13 cellular contexts compared by ENCODE assay signal in genomic region chr17:41737680-41738023, GRCh38. TPM values are rescaled to one million over a fixed set of nuclear protein-coding genes. Genes with fewer than 3 reads are reported as not detected.
DNase-seq lines count a peak whose midpoint lies in the region; ATAC-seq and TF ChIP-seq lines count a peak whose summit lies in the region.
"Had no signal": no experiment of that assay in that cellular context is flagged by ENCODE, and none has a peak within 500 bp of the region (broad histone marks: within the 10 kb centered on the region; RNA-seq: fewer than 3 reads in every experiment).

No MANE protein-coding gene starts in this region.

- TF ChIP-seq CTCF in GM23338 (conservative IDR thresholded peaks at IDR 0.05; ENCODE audit: low read depth in 2 of 2) (no peak), neural crest cell (conservative IDR thresholded peaks at IDR 0.05) (no peak), ascending aorta (IDR thresholded peaks at IDR 0.05) (no peak)

- H3K79me2 ChIP-seq in GM23338 (replicated peaks; ENCODE audit: insufficient read depth) (no peaks in the 10 kb centered on the region), mesendoderm (ENCODE audit: control insufficient read depth, insufficient read depth, low read length) (no peaks in the 10 kb centered on the region)

- no peak for ATAC-seq in GM23338

- no peak overlapping the region for H3K27ac Mint-ChIP-seq in activated T-cell treated with anti-CD3 and anti-CD28 coated beads, Interleukin-2, amount 50 U/mL, for 24 hours
- H3K27ac Mint-ChIP-seq in GM23338 = no peak overlapping the region
- no peak overlapping the region for H3K27ac Mint-ChIP-seq in neural crest cell (ENCODE audit: unreplicated experiment)
- H3K27ac Mint-ChIP-seq: immature natural killer cell had no signal

- H3K36me3 ChIP-seq in GM23338 (ENCODE audit: insufficient read depth) (no peaks in the 10 kb centered on the region), ascending aorta (no peaks in the 10 kb centered on the region), mesendoderm (ENCODE audit: control insufficient read depth, insufficient read depth, low read length) (no peaks in the 10 kb centered on the region)
- H3K36me3 ChIP-seq: gastrocnemius medialis, upper lobe of left lung had no signal

- no peak overlapping the region for H3K56ac ChIP-seq in mesendoderm (ENCODE audit: low read length)

- no peaks in the 10 kb centered on the region for H3K9me2 ChIP-seq in GM23338 (ENCODE audit: insufficient read depth)

- H3K27ac ChIP-seq in GM23338 (ENCODE audit: low read depth) = no peak overlapping the region
- H3K27ac ChIP-seq in ascending aorta = no peak overlapping the region
- H3K27ac ChIP-seq in mesendoderm (ENCODE audit: low read depth, low read length) = no peak overlapping the region
- H3K27ac ChIP-seq: gastrocnemius medialis, upper lobe of left lung had no signal

- H4K20me1 ChIP-seq in GM23338 (replicated peaks; ENCODE audit: insufficient read depth) = no peaks in the 10 kb centered on the region

- no peak overlapping the region for H2BK5ac ChIP-seq in mesendoderm (ENCODE audit: low read length)

- no peaks in the 10 kb centered on the region for H3K36me3 Mint-ChIP-seq in activated T-cell treated with anti-CD3 and anti-CD28 coated beads, Interleukin-2, amount 50 U/mL, for 24 hours (ENCODE audit: low read depth)
- H3K36me3 Mint-ChIP-seq in GM23338 (ENCODE audit: low read depth) (peaks cover 2% of the 10 kb centered on the region; the same call in 1 of the 3 replicates), neural crest cell (ENCODE audit: low read depth) (no peaks in the 10 kb centered on the region)
- H3K36me3 Mint-ChIP-seq: immature natural killer cell had no signal

- no peak overlapping the region for H3K18ac ChIP-seq in mesendoderm (ENCODE audit: low read length)

- H3K23ac ChIP-seq in mesendoderm (ENCODE audit: low read length) = no peak overlapping the region

- H3K27me3 ChIP-seq in GM23338 (ENCODE audit: insufficient read depth) (peaks cover 52% of the 10 kb centered on the region), ascending aorta (peaks cover 16% of the 10 kb centered on the region), mesendoderm (ENCODE audit: insufficient read depth, low read length, poor library complexity) (peaks cover 13% of the 10 kb centered on the region)

- H2AK5ac ChIP-seq in mesendoderm (ENCODE audit: low read length) = no peak overlapping the region

- no peaks in the 10 kb centered on the region; the same call in 1 of the 2 replicates for H3F3A ChIP-seq in GM23338 (replicated peaks; ENCODE audit: low read depth)

- peak; percentile 36 for DNase-seq in activated T-cell treated with anti-CD3 and anti-CD28 coated beads, Interleukin-2, amount 50 U/mL, for 24 hours
- DNase-seq in activated T-cell treated with anti-CD3 and anti-CD28 coated beads, Interleukin-2, amount 50 U/mL, for 1 hour = no peak
- DNase-seq in GM23338 (ENCODE audit: low spot score) = no peak
- peak; percentile 45 for DNase-seq in UCSD-AML1 (lab: John Stamatoyannopoulos, UW; ENCODE audit: unreplicated experiment)
- no peak for DNase-seq in neural crest cell (ENCODE audit: low read depth, low spot score)
- no peak for DNase-seq in ascending aorta (ENCODE audit: low spot score in 2 of 2)
- DNase-seq in NOMO-1 treated with dmso at 0.1 percent for 144 hours (lab: John Stamatoyannopoulos, UW; ENCODE audit: unreplicated experiment) = no peak
- no peak for DNase-seq in mesendoderm

- H2BK15ac ChIP-seq in mesendoderm (replicated peaks; ENCODE audit: low read depth) = no peak overlapping the region

- WGBS in mesendoderm (ENCODE audit: extremely low coverage, insufficient coverage, low lambda C conversion rate) = no CpG with 5 or more reads among the region's 5 CpGs

- intact Hi-C loops in ascending aorta (cut with DNase I) = loop anchor here (1.0 to 10.0 kb wide), 2 partner anchors 64 to 137 kb away; no protein-coding TSS in a partner anchor

- H3K9me3 ChIP-seq in ascending aorta = no peaks in the 10 kb centered on the region
- H3K9me3 ChIP-seq: gastrocnemius medialis, upper lobe of left lung had no signal

- H3K4me1 Mint-ChIP-seq in activated T-cell treated with anti-CD3 and anti-CD28 coated beads, Interleukin-2, amount 50 U/mL, for 24 hours (ENCODE audit: low read depth) = peaks cover 6% of the 10 kb centered on the region
- H3K4me1 Mint-ChIP-seq in GM23338 (peaks cover 21% of the 10 kb centered on the region), neural crest cell (peaks cover 14% of the 10 kb centered on the region)
- H3K4me1 Mint-ChIP-seq: immature natural killer cell had no signal

- H4K8ac ChIP-seq in mesendoderm (ENCODE audit: low read depth, low read length) = no peak overlapping the region

- H3K4me3 Mint-ChIP-seq in activated T-cell treated with anti-CD3 and anti-CD28 coated beads, Interleukin-2, amount 50 U/mL, for 24 hours = no peak overlapping the region
- H3K4me3 Mint-ChIP-seq in GM23338 (no peak overlapping the region), neural crest cell (peak overlapping the region; percentile 81)
- H3K4me3 Mint-ChIP-seq: immature natural killer cell had no signal

- no peak overlapping the region for H3K9ac ChIP-seq in mesendoderm (ENCODE audit: low read length)

- no peak overlapping the region for H3K4ac ChIP-seq in mesendoderm (ENCODE audit: low read depth, low read length)

- H3K4me2 ChIP-seq in GM23338 (no peak overlapping the region), mesendoderm (ENCODE audit: low read length) (no peak overlapping the region)

- H2AFZ ChIP-seq in GM23338 = 0 out of 2 replicates have a peak overlapping the region, but pooled peaks have one; percentile 99

- no peak overlapping the region for H4K5ac ChIP-seq in mesendoderm (ENCODE audit: low read length)

- no peak overlapping the region for H2BK120ac ChIP-seq in mesendoderm (ENCODE audit: low read depth, low read length)

- no peaks in the 10 kb centered on the region for H3K79me1 ChIP-seq in mesendoderm (ENCODE audit: low read length)

- H3K9me3 Mint-ChIP-seq in activated T-cell treated with anti-CD3 and anti-CD28 coated beads, Interleukin-2, amount 50 U/mL, for 24 hours = no peaks in the 10 kb centered on the region
- H3K9me3 Mint-ChIP-seq in GM23338 = no peaks in the 10 kb centered on the region
- H3K9me3 Mint-ChIP-seq in neural crest cell = no peaks in the 10 kb centered on the region
- H3K9me3 Mint-ChIP-seq: immature natural killer cell had no signal

- no peak overlapping the region for H3K4me3 ChIP-seq in GM23338
- H3K4me3 ChIP-seq in ascending aorta = no peak overlapping the region
- no peak overlapping the region for H3K4me3 ChIP-seq in mesendoderm (ENCODE audit: low read length)
- H3K4me3 ChIP-seq: gastrocnemius medialis, upper lobe of left lung had no signal

- H3K27me3 Mint-ChIP-seq in activated T-cell treated with anti-CD3 and anti-CD28 coated beads, Interleukin-2, amount 50 U/mL, for 24 hours = peaks cover 37% of the 10 kb centered on the region
- H3K27me3 Mint-ChIP-seq in GM23338 (ENCODE audit: insufficient read depth, low read depth, poor library complexity) (peaks cover 53% of the 10 kb centered on the region), neural crest cell (ENCODE audit: low read depth) (peaks cover 55% of the 10 kb centered on the region)

- H3K4me1 ChIP-seq in GM23338 (ENCODE audit: insufficient read depth) (peaks cover 17% of the 10 kb centered on the region), ascending aorta (peaks cover 6 to 16% of the 10 kb centered on the region in 2 donors), mesendoderm (ENCODE audit: control insufficient read depth, low read depth, low read length) (no peaks in the 10 kb centered on the region)

RNA-seq across cellular contexts. Expression of gene HAP1, which starts 3.2 kb away (rescaled TPM):
- 2.2 and 3.5 TPM in 2 replicates for total RNA-seq in GM23338 (2014; rRNA removed; shearing (Covaris generic))
- 1.4 and 1.6 TPM in 2 replicates for polyA plus RNA-seq in GM23338 (2016; fragmentation: Nextera tagmentation; extraction: Ambion mirVana)
- total RNA-seq in neural crest cell (1.5 and 1.6 TPM in 2 replicates), ascending aorta (not detected)
- 0.67 TPM for polyA plus RNA-seq in mesendoderm (2013, experiment 1 of 2)
- 0.57 TPM for polyA plus RNA-seq in mesendoderm (2013, experiment 2 of 2)
- total RNA-seq: mononuclear cell had no signal
- polyA plus RNA-seq: immature natural killer cell had no signal

RNA-seq across cellular contexts. Expression of gene GAST, which starts 25.5 kb away (rescaled TPM):
- total RNA-seq in GM23338 (2014; rRNA removed; shearing (Covaris generic)) = not detected in 2 replicates
- not detected in 2 replicates for polyA plus RNA-seq in GM23338 (2016; fragmentation: Nextera tagmentation; extraction: Ambion mirVana)
- total RNA-seq in neural crest cell (not detected in 2 replicates), ascending aorta (not detected)
- polyA plus RNA-seq in mesendoderm (2013, experiment 1 of 2) = not detected
- polyA plus RNA-seq in mesendoderm (2013, experiment 2 of 2) = not detected
- total RNA-seq: gastrocnemius medialis, mononuclear cell, pulmonary artery endothelial cell, upper lobe of left lung had no signal
- polyA plus RNA-seq: immature natural killer cell had no signal

RNA-seq across cellular contexts. Expression of gene JUP, which starts 48.9 kb away (rescaled TPM):
- total RNA-seq in GM23338 (2014; rRNA removed; shearing (Covaris generic)) = 160 and 177 TPM in 2 replicates
- 45.5 and 47.2 TPM in 2 replicates for polyA plus RNA-seq in GM23338 (2016; fragmentation: Nextera tagmentation; extraction: Ambion mirVana)
- total RNA-seq in neural crest cell (20.6 and 23.5 TPM in 2 replicates), ascending aorta (47.9 TPM)
- 101 TPM for polyA plus RNA-seq in mesendoderm (2013, experiment 1 of 2)
- 98.0 TPM for polyA plus RNA-seq in mesendoderm (2013, experiment 2 of 2)

RNA-seq across cellular contexts. Expression of gene EIF1, which starts 49.0 kb away (rescaled TPM):
- total RNA-seq in GM23338 (2014; rRNA removed; shearing (Covaris generic)) = 270 and 272 TPM in 2 replicates
- polyA plus RNA-seq in GM23338 (2016; fragmentation: Nextera tagmentation; extraction: Ambion mirVana) = 525 and 603 TPM in 2 replicates
- 617 and 620 TPM in 2 replicates for total RNA-seq in neural crest cell
- total RNA-seq in ascending aorta = 102 TPM
- 472 TPM for polyA plus RNA-seq in mesendoderm (2013, experiment 1 of 2)
- polyA plus RNA-seq in mesendoderm (2013, experiment 2 of 2) = 473 TPM

Comparison
In these comparisons a context has a peak if more than half of its experiments do, and no peak if none do; other contexts are left out.
1. DNase-seq: peak in activated T-cell treated with anti-CD3 and anti-CD28 coated beads, Interleukin-2, amount 50 U/mL, for 24 hours (single experiment) and UCSD-AML1 (single experiment); none in activated T-cell treated with anti-CD3 and anti-CD28 coated beads, Interleukin-2, amount 50 U/mL, for 1 hour (single experiment), GM23338 (single experiment), neural crest cell (single experiment), ascending aorta (0 of 2), NOMO-1 treated with dmso at 0.1 percent for 144 hours (single experiment) and mesendoderm (single experiment).